33 cellular contexts compared by ENCODE assay signal in genomic region chr20:38951611-38952010, GRCh38.
"Had no signal": no experiment of that assay in that cellular context is flagged by ENCODE, and none has a peak within 500 bp of the region (broad histone marks: within the 10 kb centered on the region; RNA-seq: fewer than 3 reads in every experiment).

No MANE protein-coding gene starts in this region.

- H3K4me3 ChIP-seq: adrenal gland, Peyer's patch, SJSA1 had no signal

- H3K27ac ChIP-seq: adrenal gland, Peyer's patch, SJSA1 had no signal

- H3K9me3 Mint-ChIP-seq: activated CD4-positive, alpha-beta memory T cell treated with anti-CD3 and anti-CD28 coated beads for 36 hours; activated naive CD4-positive, alpha-beta T cell treated with anti-CD3 and anti-CD28 coated beads, Interleukin-2, amount 50 U/mL, for 24 hours; activated T-cell treated with anti-CD3 and anti-CD28 coated beads, Interleukin-2, amount 50 U/mL, for 4 hours; activated T-helper 1 cell treated with anti-CD3 and anti-CD28 coated beads, Interleukin-12 subunit alpha, Interleukin-12 subunit beta, Interleukin-2, Interleukin-4 antibody, amounts not matched to agents 30 ng/mL and 10 ng/mL and 1 ng/mL, durations not matched to agents 14 hours and 24 hours and 36 hours; brain; T-helper 1 cell treated with Interleukin-12 subunit alpha and Interleukin-12 subunit beta and Interleukin-4 antibody, amounts not matched to agents 30 μg/mL and 1 μg/mL, for 36 hours; T-helper 2 cell treated with Interferon-gamma antibody and Interleukin-4, amounts not matched to agents 5 μg/mL and 100 μg/mL, for 36 hours; WTC11 had no signal

- H3K36me3 ChIP-seq: adrenal gland, Peyer's patch had no signal

- H3K9ac ChIP-seq: SK-N-SH had no signal

- H3K27me3 ChIP-seq: adrenal gland, Peyer's patch, SJSA1 had no signal

- H3K4me2 ChIP-seq: SK-N-SH had no signal

- H3K36me3 Mint-ChIP-seq: activated naive CD4-positive, alpha-beta T cell treated with anti-CD3 and anti-CD28 coated beads, Interleukin-2, amount 50 U/mL, for 24 hours had no signal

- FAIRE-seq: astrocyte had no signal

- DNase-seq: activated CD4-positive, alpha-beta memory T cell treated with anti-CD3 and anti-CD28 coated beads for 36 hours; activated CD4-positive, alpha-beta T cell treated with anti-CD3 and anti-CD28 coated beads for 4 hours; activated CD4-positive, alpha-beta T cell treated with anti-CD3 and anti-CD28 coated beads, Interleukin-2, amount 50 U/mL, for 1 hour; activated CD4-positive, CD25-positive, alpha-beta regulatory T cell treated with anti-CD3 and anti-CD28 coated beads, Interleukin-2, amount 50 U/mL, for 72 hours; activated gamma-delta T cell treated with Interleukin-2 at 50 U/mL for 16 hours; activated T-cell treated with anti-CD3 and anti-CD28 coated beads, Interleukin-2, amount 50 U/mL, for 4 hours; adrenal gland; caudate nucleus; cerebellar nuclear complex; Karpas-422; KBM-7; NCI-H1105; NCI-H1417 treated with DMSO at 0.1 percent for 48 hours; NCI-H1694; NCI-H1930; NCI-H2081 treated with DMSO at 0.1 percent for 48 hours; NCI-H345; NCI-H526; NCI-H748 treated with DMSO at 0.1 percent for 48 hours; NK-92 treated with Interleukin-12 subunit alpha and Interleukin-12 subunit beta, amount 100 ng/mL, for 24 hours; PC-3; Peyer's patch; RPMI8226; SHP77 treated with DMSO at 0.1 percent for 48 hours; SK-N-SH had no signal

- H3K9me3 ChIP-seq: adrenal gland, Peyer's patch, SK-N-SH had no signal

- H3K27ac Mint-ChIP-seq: activated CD4-positive, alpha-beta memory T cell treated with anti-CD3 and anti-CD28 coated beads for 36 hours; activated naive CD4-positive, alpha-beta T cell treated with anti-CD3 and anti-CD28 coated beads, Interleukin-2, amount 50 U/mL, for 24 hours; activated T-helper 1 cell treated with anti-CD3 and anti-CD28 coated beads, Interleukin-12 subunit alpha, Interleukin-12 subunit beta, Interleukin-2, Interleukin-4 antibody, amounts not matched to agents 30 ng/mL and 10 ng/mL and 1 ng/mL, durations not matched to agents 14 hours and 24 hours and 36 hours; brain; T-helper 1 cell treated with Interleukin-12 subunit alpha and Interleukin-12 subunit beta and Interleukin-4 antibody, amounts not matched to agents 30 μg/mL and 1 μg/mL, for 36 hours; T-helper 2 cell treated with Interferon-gamma antibody and Interleukin-4, amounts not matched to agents 5 μg/mL and 100 μg/mL, for 36 hours; WTC11 had no signal

- H3K4me1 ChIP-seq: adrenal gland, Peyer's patch, SJSA1 had no signal

- H3K4me1 Mint-ChIP-seq: activated naive CD4-positive, alpha-beta T cell treated with anti-CD3 and anti-CD28 coated beads, Interleukin-2, amount 50 U/mL, for 24 hours; brain; WTC11 had no signal

- H3K27me3 Mint-ChIP-seq: activated CD4-positive, alpha-beta memory T cell treated with anti-CD3 and anti-CD28 coated beads for 36 hours; activated naive CD4-positive, alpha-beta T cell treated with anti-CD3 and anti-CD28 coated beads, Interleukin-2, amount 50 U/mL, for 24 hours; brain had no signal

- H3K4me3 Mint-ChIP-seq: activated CD4-positive, alpha-beta memory T cell treated with anti-CD3 and anti-CD28 coated beads for 36 hours; activated naive CD4-positive, alpha-beta T cell treated with anti-CD3 and anti-CD28 coated beads, Interleukin-2, amount 50 U/mL, for 24 hours; activated T-cell treated with anti-CD3 and anti-CD28 coated beads, Interleukin-2, amount 50 U/mL, for 4 hours; activated T-helper 1 cell treated with anti-CD3 and anti-CD28 coated beads, Interleukin-12 subunit alpha, Interleukin-12 subunit beta, Interleukin-2, Interleukin-4 antibody, amounts not matched to agents 30 ng/mL and 10 ng/mL and 1 ng/mL, durations not matched to agents 14 hours and 24 hours and 36 hours; brain; T-helper 1 cell treated with Interleukin-12 subunit alpha and Interleukin-12 subunit beta and Interleukin-4 antibody, amounts not matched to agents 30 μg/mL and 1 μg/mL, for 36 hours; T-helper 2 cell treated with Interferon-gamma antibody and Interleukin-4, amounts not matched to agents 5 μg/mL and 100 μg/mL, for 36 hours; WTC11 had no signal
